Comparison of ENCODE assay signal across 20 cellular contexts in the genomic region with DNA sequence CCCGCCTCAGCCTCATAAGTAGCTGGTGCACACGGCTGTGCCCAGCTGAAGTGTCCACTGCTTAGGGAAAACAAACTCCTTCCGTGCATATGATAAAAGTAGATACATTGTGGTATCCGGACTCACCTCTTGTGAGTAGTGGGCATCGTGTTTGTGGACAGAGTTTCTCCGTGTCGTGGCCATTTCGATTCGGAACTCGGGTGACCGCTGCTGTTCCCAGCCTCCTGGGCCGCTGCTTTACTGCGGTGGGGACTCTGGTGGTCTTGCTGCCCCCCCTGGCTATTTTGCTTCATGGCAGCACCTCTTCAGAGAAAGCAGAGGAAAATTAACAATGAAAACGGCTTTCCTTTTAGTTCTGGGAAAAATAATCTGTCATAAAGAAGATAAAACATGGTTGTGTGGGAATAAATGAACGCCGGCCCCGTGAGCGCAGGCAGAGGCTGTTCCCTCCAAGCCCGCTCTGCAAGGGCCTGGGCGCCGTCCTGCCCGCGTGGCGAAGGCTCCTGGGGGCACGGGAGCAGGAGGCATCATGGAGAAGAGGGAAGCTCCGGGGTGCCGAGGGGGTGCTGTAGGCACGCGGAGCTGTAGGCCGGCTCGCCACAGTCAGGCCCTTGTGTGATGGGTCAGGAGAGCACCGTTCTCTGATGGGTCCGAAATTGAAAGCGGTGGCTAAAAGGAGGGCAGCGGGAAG.
"Had no signal": no experiment of that assay in that cellular context is flagged by ENCODE, and none has a peak within 500 bp of the region (broad histone marks: within the 10 kb centered on the region; RNA-seq: fewer than 3 reads in every experiment).

No MANE protein-coding gene starts in this region.

- H3K9me3 ChIP-seq: gastrocnemius medialis, left ventricle myocardium inferior, suprapubic skin had no signal

- H3K4me1 Mint-ChIP-seq: activated CD4-positive, alpha-beta T cell treated with anti-CD3 and anti-CD28 coated beads, Interleukin-2, amount 10 ng/mL, durations not matched to agents 24 days and 14 days had no signal

- H3K36me3 ChIP-seq: brain microvascular endothelial cell, gastrocnemius medialis, left ventricle myocardium inferior had no signal

- H3K27ac Mint-ChIP-seq: activated CD4-positive, alpha-beta T cell treated with anti-CD3 and anti-CD28 coated beads, Interleukin-2, amount 10 ng/mL, durations not matched to agents 24 days and 14 days; activated CD8-positive, alpha-beta T cell treated with anti-CD3 and anti-CD28 coated beads for 36 hours; activated naive CD4-positive, alpha-beta T cell treated with anti-CD3 and anti-CD28 coated beads for 36 hours; activated T-helper 17 cell treated with anti-CD3 and anti-CD28 coated beads, Interleukin-2, amount 50 U/mL, for 72 hours; memory B cell; stimulated activated naive CD8-positive, alpha-beta T cell treated with anti-CD3 and anti-CD28 coated beads, Interleukin-15, Interleukin-2, amounts not matched to agents 100 ng/mL and 50 ng/mL, for 24 hours had no signal

- ATAC-seq: activated CD8-positive, alpha-beta T cell treated with anti-CD3 and anti-CD28 coated beads for 36 hours; activated T-helper 17 cell treated with anti-CD3 and anti-CD28 coated beads, Interleukin-2, amount 50 U/mL, for 72 hours; esophagus mucosa; gastrocnemius medialis; naive thymus-derived CD4-positive, alpha-beta T cell had no signal

- DNase-seq: activated CD4-positive, alpha-beta T cell treated with anti-CD3 and anti-CD28 coated beads, Interleukin-2, amount 10 ng/mL, durations not matched to agents 24 days and 14 days; activated CD8-positive, alpha-beta T cell treated with anti-CD3 and anti-CD28 coated beads for 36 hours; activated naive CD4-positive, alpha-beta T cell treated with anti-CD3 and anti-CD28 coated beads for 36 hours; brain microvascular endothelial cell; cortex of kidney; effector CD4-positive, alpha-beta T cell; gastrocnemius medialis; kidney glomerular epithelial cell; left ventricle myocardium inferior; naive thymus-derived CD4-positive, alpha-beta T cell; retina; T-helper 1 cell; T-helper 9 cell; trophoblast cell had no signal

- H3K4me1 ChIP-seq: gastrocnemius medialis, left ventricle myocardium inferior, suprapubic skin had no signal

- H3K4me3 ChIP-seq: gastrocnemius medialis, left ventricle myocardium inferior, suprapubic skin had no signal

- H3K9me3 Mint-ChIP-seq: activated CD4-positive, alpha-beta T cell treated with anti-CD3 and anti-CD28 coated beads, Interleukin-2, amount 10 ng/mL, durations not matched to agents 24 days and 14 days; activated CD8-positive, alpha-beta T cell treated with anti-CD3 and anti-CD28 coated beads for 36 hours; activated naive CD4-positive, alpha-beta T cell treated with anti-CD3 and anti-CD28 coated beads for 36 hours; activated T-helper 17 cell treated with anti-CD3 and anti-CD28 coated beads, Interleukin-2, amount 50 U/mL, for 72 hours; central memory CD8-positive, alpha-beta T cell; memory B cell; naive thymus-derived CD4-positive, alpha-beta T cell; stimulated activated naive CD8-positive, alpha-beta T cell treated with anti-CD3 and anti-CD28 coated beads, Interleukin-15, Interleukin-2, amounts not matched to agents 100 ng/mL and 50 ng/mL, for 24 hours had no signal

- H3K27me3 Mint-ChIP-seq: activated CD4-positive, alpha-beta T cell treated with anti-CD3 and anti-CD28 coated beads, Interleukin-2, amount 10 ng/mL, durations not matched to agents 24 days and 14 days; activated CD8-positive, alpha-beta T cell treated with anti-CD3 and anti-CD28 coated beads for 36 hours; activated T-helper 17 cell treated with anti-CD3 and anti-CD28 coated beads, Interleukin-2, amount 50 U/mL, for 72 hours; central memory CD8-positive, alpha-beta T cell; memory B cell; naive thymus-derived CD4-positive, alpha-beta T cell; stimulated activated naive CD8-positive, alpha-beta T cell treated with anti-CD3 and anti-CD28 coated beads, Interleukin-15, Interleukin-2, amounts not matched to agents 100 ng/mL and 50 ng/mL, for 24 hours had no signal

- H3K27ac ChIP-seq: brain microvascular endothelial cell, gastrocnemius medialis, left ventricle myocardium inferior, suprapubic skin had no signal

- H3K27me3 ChIP-seq: brain microvascular endothelial cell, gastrocnemius medialis, suprapubic skin had no signal

- H3K4me3 Mint-ChIP-seq: activated CD4-positive, alpha-beta T cell treated with anti-CD3 and anti-CD28 coated beads, Interleukin-2, amount 10 ng/mL, durations not matched to agents 24 days and 14 days; activated CD8-positive, alpha-beta T cell treated with anti-CD3 and anti-CD28 coated beads for 36 hours; activated naive CD4-positive, alpha-beta T cell treated with anti-CD3 and anti-CD28 coated beads for 36 hours; activated T-helper 17 cell treated with anti-CD3 and anti-CD28 coated beads, Interleukin-2, amount 50 U/mL, for 72 hours; central memory CD8-positive, alpha-beta T cell; memory B cell; naive thymus-derived CD4-positive, alpha-beta T cell; stimulated activated naive CD8-positive, alpha-beta T cell treated with anti-CD3 and anti-CD28 coated beads, Interleukin-15, Interleukin-2, amounts not matched to agents 100 ng/mL and 50 ng/mL, for 24 hours had no signal
